16 cellular contexts compared by ENCODE assay signal in genomic region chr20:24109537-24109936, GRCh38.
DNase-seq lines count a peak whose midpoint lies in the region; ATAC-seq and TF ChIP-seq lines count a peak whose summit lies in the region.
"Had no signal": no experiment of that assay in that cellular context is flagged by ENCODE, and none has a peak within 500 bp of the region (broad histone marks: within the 10 kb centered on the region; RNA-seq: fewer than 3 reads in every experiment).

No MANE protein-coding gene starts in this region.

- peak overlapping the region; percentile 92 to 94 for H3K27ac Mint-ChIP-seq in effector memory CD8-positive, alpha-beta T cell
- no peak overlapping the region for H3K27ac Mint-ChIP-seq in progenitor cell of endocrine pancreas
- H3K27ac Mint-ChIP-seq: activated naive CD4-positive, alpha-beta T cell treated with anti-CD3 and anti-CD28 coated beads for 36 hours; CD14-positive monocyte had no signal

- H3K36me3 ChIP-seq in MG63 = no peaks in the 10 kb centered on the region
- H3K36me3 ChIP-seq: stomach had no signal

- H3K27me3 Mint-ChIP-seq in activated T-cell treated with anti-CD3 and anti-CD28 coated beads, Interleukin-2, amount 50 U/mL, for 4 hours (ENCODE audit: low read depth) = peaks cover 8% of the 10 kb centered on the region
- peaks cover 0 to 12% of the 10 kb centered on the region in 2 donors for H3K27me3 Mint-ChIP-seq in effector memory CD8-positive, alpha-beta T cell
- peaks cover 4% of the 10 kb centered on the region for H3K27me3 Mint-ChIP-seq in progenitor cell of endocrine pancreas

- no peaks in the 10 kb centered on the region for H3K4me1 Mint-ChIP-seq in activated T-cell treated with anti-CD3 and anti-CD28 coated beads, Interleukin-2, amount 50 U/mL, for 4 hours (ENCODE audit: low read depth)
- peaks cover 12% of the 10 kb centered on the region in 2 donors for H3K4me1 Mint-ChIP-seq in effector memory CD8-positive, alpha-beta T cell (ENCODE audit: low read depth in 2 of 2)
- H3K4me1 Mint-ChIP-seq in progenitor cell of endocrine pancreas (ENCODE audit: low read depth) = no peaks in the 10 kb centered on the region
- H3K4me1 Mint-ChIP-seq: CD14-positive monocyte had no signal

- no peaks in the 10 kb centered on the region for H3K9me3 Mint-ChIP-seq in activated T-cell treated with anti-CD3 and anti-CD28 coated beads, Interleukin-2, amount 50 U/mL, for 4 hours
- no peaks in the 10 kb centered on the region for H3K9me3 Mint-ChIP-seq in effector memory CD8-positive, alpha-beta T cell
- H3K9me3 Mint-ChIP-seq in progenitor cell of endocrine pancreas (ENCODE audit: low read depth) = no peaks in the 10 kb centered on the region
- H3K9me3 Mint-ChIP-seq: activated naive CD4-positive, alpha-beta T cell treated with anti-CD3 and anti-CD28 coated beads for 36 hours had no signal

- H3K9me3 ChIP-seq in MG63 = no peaks in the 10 kb centered on the region
- H3K9me3 ChIP-seq: stomach had no signal

- peak overlapping the region; percentile 29 for H3K4me3 Mint-ChIP-seq in activated T-cell treated with anti-CD3 and anti-CD28 coated beads, Interleukin-2, amount 50 U/mL, for 4 hours
- H3K4me3 Mint-ChIP-seq in effector memory CD8-positive, alpha-beta T cell = peak overlapping the region; percentile 77 to 84
- H3K4me3 Mint-ChIP-seq in progenitor cell of endocrine pancreas (ENCODE audit: low read depth) = no peak overlapping the region
- H3K4me3 Mint-ChIP-seq: activated naive CD4-positive, alpha-beta T cell treated with anti-CD3 and anti-CD28 coated beads for 36 hours; CD14-positive monocyte had no signal

- no peaks in the 10 kb centered on the region for H3K36me3 Mint-ChIP-seq in activated T-cell treated with anti-CD3 and anti-CD28 coated beads, Interleukin-2, amount 50 U/mL, for 4 hours (ENCODE audit: insufficient read depth)
- H3K36me3 Mint-ChIP-seq in effector memory CD8-positive, alpha-beta T cell (ENCODE audit: insufficient read depth) = peaks cover 4% of the 10 kb centered on the region
- no peaks in the 10 kb centered on the region for H3K36me3 Mint-ChIP-seq in progenitor cell of endocrine pancreas (ENCODE audit: insufficient read depth)
- H3K36me3 Mint-ChIP-seq: CD14-positive monocyte had no signal

- TF ChIP-seq CTCF in progenitor cell of endocrine pancreas (IDR thresholded peaks at IDR 0.05; ENCODE audit: unreplicated experiment) = no peak

- H3K27me3 ChIP-seq in MG63 = no peaks in the 10 kb centered on the region
- H3K27me3 ChIP-seq: foreskin keratinocyte had no signal

- DNase-seq in activated T-cell treated with anti-CD3 and anti-CD28 coated beads, Interleukin-2, amount 50 U/mL, for 4 hours = no peak
- no peak for DNase-seq in activated T-cell treated with anti-CD3 and anti-CD28 coated beads for 4 hours
- no peak for DNase-seq in MG63
- peak in 2 of 3 experiments; percentile 11 to 17 for DNase-seq in effector memory CD8-positive, alpha-beta T cell
- no peak for DNase-seq in progenitor cell of endocrine pancreas (ENCODE audit: low spot score, unreplicated experiment)
- no peak for DNase-seq in cortex of kidney (lab: John Stamatoyannopoulos, UW)
- DNase-seq: activated naive CD4-positive, alpha-beta T cell treated with anti-CD3 and anti-CD28 coated beads for 36 hours; DMS79; foreskin keratinocyte; Kasumi-1; NCI-H1105 treated with DMSO at 0.1 percent for 48 hours; NCI-H748 treated with DMSO at 0.1 percent for 48 hours had no signal

- ATAC-seq in activated T-cell treated with anti-CD3 and anti-CD28 coated beads, Interleukin-2, amount 50 U/mL, for 4 hours = peak in 1 of 2 donors; percentile 67
- ATAC-seq in GM19328 (IDR thresholded peaks at IDR 0.05; ENCODE audit: unreplicated experiment) (peak; percentile 42), GM19023 (IDR thresholded peaks at IDR 0.05; ENCODE audit: unreplicated experiment) (no peak)
- peak; percentile 60 for ATAC-seq in effector memory CD8-positive, alpha-beta T cell (replicated peaks)
- ATAC-seq: foreskin keratinocyte had no signal

- peak overlapping the region; percentile 25 for H3K4me3 ChIP-seq in MG63
- H3K4me3 ChIP-seq: stomach had no signal

Comparison
In these comparisons a context has a peak if more than half of its experiments do, and no peak if none do; other contexts are left out.
1. DNase-seq: peak in effector memory CD8-positive, alpha-beta T cell (2 of 3); none in activated T-cell treated with anti-CD3 and anti-CD28 coated beads, Interleukin-2, amount 50 U/mL, for 4 hours (single experiment), activated T-cell treated with anti-CD3 and anti-CD28 coated beads for 4 hours (single experiment), MG63 (single experiment), progenitor cell of endocrine pancreas (single experiment) and cortex of kidney (single experiment).